In genomic region chr5:175803254-175803653, GRCh38 we compare ENCODE assay signal across 9 cellular contexts.
"Had no signal": no experiment of that assay in that cellular context is flagged by ENCODE, and none has a peak within 500 bp of the region (broad histone marks: within the 10 kb centered on the region; RNA-seq: fewer than 3 reads in every experiment).

No MANE protein-coding gene starts in this region.

- H3K9me3 ChIP-seq: HAP-1 had no signal

- DNase-seq: GM23248, GOT3, HFFc6, KG1 had no signal

- H3K27ac ChIP-seq: GM23248, HL-60 had no signal

- H3K4me3 Mint-ChIP-seq: HFFc6, IgD-negative memory B cell had no signal

- FAIRE-seq: HepG2 had no signal

- H3K9ac ChIP-seq: GM23248 had no signal

- H3K4me1 ChIP-seq: HAP-1 had no signal

- H3K4me1 Mint-ChIP-seq: IgD-negative memory B cell had no signal

- H3K36me3 ChIP-seq: HAP-1 had no signal

- H3K36me3 Mint-ChIP-seq: IgD-negative memory B cell had no signal

- H2AFZ ChIP-seq: GM23248 had no signal

- H3K27ac Mint-ChIP-seq: HFFc6, IgD-negative memory B cell had no signal

- ATAC-seq: HCT116, HepG2 had no signal

- H3K9me3 Mint-ChIP-seq: HFFc6 had no signal

- H3K4me3 ChIP-seq: GM23248, HAP-1 had no signal
